In genomic region chr15:31974855-31975421, GRCh38 we compare ENCODE assay signal across 8 cellular contexts. TPM values are rescaled to one million over a fixed set of nuclear protein-coding genes. Genes with fewer than 3 reads are reported as not detected.
A peak's percentile ranks its signal among the peaks of the same experiment; 100 is the strongest.
DNase-seq lines count a peak whose midpoint lies in the region; ATAC-seq, FAIRE-seq and TF ChIP-seq lines count a peak whose summit lies in the region.

No MANE protein-coding gene starts in this region.

- 0% methylated on average over 17 of the region's 18 CpGs for WGBS in mammary epithelial cell (ENCODE audit: low coverage, missing lambda C conversion rate)
- under 1% methylated on average over 14 of the region's 18 CpGs for WGBS in HepG2 (ENCODE audit: low lambda C conversion rate)
- 0 to 5% methylated on average over 10 to 18 of the region's 18 CpGs for WGBS in transverse colon (ENCODE audit: low coverage in 1 of 2), 2 donors

- H3K9me3 ChIP-seq in Panc1 (ENCODE audit: control insufficient read depth, insufficient read depth, low read depth, low read length): no peaks in the 10 kb centered on the region
- H3K9me3 ChIP-seq in mammary epithelial cell (replicated peaks; ENCODE audit: insufficient read depth, low read length): no peaks in the 10 kb centered on the region
- H3K9me3 ChIP-seq in HepG2 (ENCODE audit: low read length): no peaks in the 10 kb centered on the region
- no peaks in the 10 kb centered on the region for H3K9me3 ChIP-seq in transverse colon

- no peak for TF ChIP-seq EP300 in HepG2 (IDR thresholded peaks at IDR 0.05; ENCODE audit: low read depth in 2 of 2, low read length in 2 of 2)
- TF ChIP-seq EP300 in HepG2 (CRISPR knock-in tag; IDR thresholded peaks at IDR 0.05; ENCODE audit: borderline replicate concordance): no peak
- no peak for TF ChIP-seq EP300 in transverse colon (IDR thresholded peaks at IDR 0.05; ENCODE audit: low read depth)

- POLR2A ChIA-PET in Panc1 (lab: Charles Lee) (no interaction called here), HepG2 (lab: Yijun Ruan, JAX) (no interaction called here)

- no peak overlapping the region for H3K27ac ChIP-seq in Panc1 (ENCODE audit: low read length)
- H3K27ac ChIP-seq in mammary epithelial cell (ENCODE audit: insufficient read depth, low read depth, low read length): no peak overlapping the region
- no peak overlapping the region for H3K27ac ChIP-seq in HepG2 (ENCODE audit: extremely low read length, insufficient read depth, low read length)
- peak overlapping the region; percentile 26 to 67 (median 50) for H3K27ac ChIP-seq in transverse colon

- TF ChIP-seq CTCF in D721Med (IDR thresholded peaks at IDR 0.05; ENCODE audit: insufficient read depth, missing control alignments) (peak; percentile 81), HFFc6 (IDR thresholded peaks at IDR 0.05) (peak; percentile 78), Panc1 (IDR thresholded peaks at IDR 0.05) (peak; percentile 84), mammary epithelial cell (conservative IDR thresholded peaks at IDR 0.05 in 1 of 2, IDR thresholded peaks at IDR 0.05 in 1 of 2; ENCODE audit: extremely low read depth in 1 of 2, insufficient read depth in 1 of 2, low read depth in 1 of 2, low read length in 2 of 2) (peak; percentile 44 to 59), HepG2 (CRISPR knock-in tag; IDR thresholded peaks at IDR 0.05) (peak; percentile 76), transverse colon (IDR thresholded peaks at IDR 0.05) (peak; percentile 53 to 71 (median 69))

- no peaks in the 10 kb centered on the region for H3K79me2 ChIP-seq in mammary epithelial cell (ENCODE audit: insufficient read depth, low read length)
- H3K79me2 ChIP-seq in HepG2 (ENCODE audit: insufficient read depth, low read length): no peaks in the 10 kb centered on the region

- CTCF ChIA-PET in Panc1 (lab: Charles Lee) (interaction anchor here (1.2 kb wide), 1 partner anchor 535 kb away, joined by 3 read pairs; no protein-coding TSS in a partner anchor), mammary epithelial cell (lab: Charles Lee; ENCODE audit: low non-redundant PET) (no interaction called here), HepG2 (lab: Yijun Ruan, JAX; ENCODE audit: low intra/inter-chr PET ratio, low total read pairs) (no interaction called here)

- FAIRE-seq in D721Med (lab: Jason Lieb, UNC) (peak; percentile 68), HepG2 (lab: Jason Lieb, UNC) (peak; percentile 40)

- no peaks in the 10 kb centered on the region for H3K36me3 Mint-ChIP-seq in HFFc6 (ENCODE audit: low read depth)

- no peaks in the 10 kb centered on the region for H3K9me3 Mint-ChIP-seq in HFFc6

- no TSS peak for BruUV-seq in Panc1 (replicated peaks; lab: Mats Ljungman, UMichigan)
- BruUV-seq in mammary epithelial cell (replicated peaks; lab: Mats Ljungman, UMichigan): no TSS peak
- BruUV-seq in HepG2 (replicated peaks; lab: Mats Ljungman, UMichigan): no TSS peak

- H3K27me3 Mint-ChIP-seq in HFFc6 (ENCODE audit: insufficient read depth): peaks cover 2% of the 10 kb centered on the region

- H4K20me1 ChIP-seq in mammary epithelial cell (ENCODE audit: insufficient read depth, low read length): no peaks in the 10 kb centered on the region
- H4K20me1 ChIP-seq in HepG2 (ENCODE audit: insufficient read depth, low read length): no peaks in the 10 kb centered on the region

- H3K4me1 Mint-ChIP-seq in HFFc6 (ENCODE audit: low read depth): peaks cover 8% of the 10 kb centered on the region; the same call in 1 of the 2 replicates

- H3K9ac ChIP-seq in mammary epithelial cell (ENCODE audit: insufficient read depth, low read length) (no peak overlapping the region), HepG2 (ENCODE audit: insufficient read depth, low read depth, low read length) (no peak overlapping the region)

- H3K4me3 Mint-ChIP-seq in HFFc6: peak overlapping the region; percentile 45; the same call in 1 of the 2 replicates

- intact Hi-C loops in Panc1 (cut with micrococcal nuclease; ENCODE audit: unreplicated experiment): no loop called here
- intact Hi-C loops in mammary epithelial cell (cut with micrococcal nuclease): no loop called here
- intact Hi-C loops in HepG2 (cut with micrococcal nuclease; ENCODE audit: unreplicated experiment): loop anchor here (5.0 kb wide), 1 partner anchor 403 kb away; no protein-coding TSS in a partner anchor
- intact Hi-C loops in transverse colon (cut with DNase I; ENCODE audit: low total_unique reads): no loop called here

- H3K4me3 ChIP-seq in Panc1 (ENCODE audit: low read depth in 2 of 2, low read length in 2 of 2): peak overlapping the region in 1 of 2 experiments; percentile 8; a peak in 1 of 4 replicates
- H3K4me3 ChIP-seq in mammary epithelial cell (replicated peaks in 1 of 3; ENCODE audit: insufficient read depth in 1 of 3, low read depth in 2 of 3, low read length in 3 of 3): no peak overlapping the region
- no peak overlapping the region for H3K4me3 ChIP-seq in HepG2 (replicated peaks in 1 of 3; ENCODE audit: insufficient read depth in 1 of 3, low read depth in 2 of 3, low read length in 3 of 3)
- peak overlapping the region in 2 of 4 donors; percentile 21 to 24 for H3K4me3 ChIP-seq in transverse colon

- H2AFZ ChIP-seq in mammary epithelial cell (ENCODE audit: low read depth, low read length) (peak overlapping the region; percentile 12), HepG2 (ENCODE audit: low read length) (no peak overlapping the region)

- TF ChIP-seq RAD21 in HepG2 (CRISPR knock-in tag; IDR thresholded peaks at IDR 0.05): peak; percentile 31; the same call in 1 of the 2 replicates

- no peak overlapping the region for H3K27ac Mint-ChIP-seq in HFFc6

- ATAC-seq in Panc1 (peak; percentile 39; the same call in 1 of the 2 replicates), HepG2 (peak; percentile 49), HG03342 (IDR thresholded peaks at IDR 0.05; ENCODE audit: unreplicated experiment) (no peak)

- H3K36me3 ChIP-seq in Panc1 (ENCODE audit: control insufficient read depth, insufficient read depth, low read length) (no peaks in the 10 kb centered on the region), mammary epithelial cell (ENCODE audit: insufficient read depth, low read length) (no peaks in the 10 kb centered on the region), HepG2 (replicated peaks in 1 of 2; ENCODE audit: control insufficient read depth in 1 of 2, insufficient read depth in 2 of 2, low read length in 2 of 2) (no peaks in the 10 kb centered on the region), transverse colon (no peaks in the 10 kb centered on the region)

- in situ Hi-C loops in Panc1 (cut with HindIII; ENCODE audit: low pct_unique_long_range_greater_than_20kb, low sequenced_read_pairs) (no loop called here), mammary epithelial cell (cut with MboI; ENCODE audit: low sequenced_read_pairs in 2 of 2) (no loop called here), HepG2 (cut with HindIII; ENCODE audit: extremely low pct_ligation_motif_present, low pct_unique_long_range_greater_than_20kb) (no loop called here), transverse colon (cut with MboI; ENCODE audit: low pct_ligation_motif_present in 1 of 4, low pct_unique_long_range_greater_than_20kb in 1 of 4, low sequenced_read_pairs in 3 of 4) (loop anchor here in 1 of 4 donors (25.0 kb wide), 1 partner anchor 313 kb away; no protein-coding TSS in a partner anchor)

- DNase-seq in D721Med (ENCODE audit: insufficient read length, low spot score): peak; percentile 33
- no peak for DNase-seq in HFFc6
- DNase-seq in Panc1 (ENCODE audit: low read depth, low spot score): no peak
- no peak for DNase-seq in mammary epithelial cell
- peak; percentile 25 for DNase-seq in HepG2 (ENCODE audit: low spot score)
- peak; percentile 47 for DNase-seq in transverse colon
- no peak for DNase-seq in UCSD-AML1 (lab: John Stamatoyannopoulos, UW; ENCODE audit: unreplicated experiment)

- dilution Hi-C loops in mammary epithelial cell (cut with HindIII; ENCODE audit: low sequenced_read_pairs): no loop called here

- H3K27me3 ChIP-seq in Panc1 (ENCODE audit: control insufficient read depth, insufficient read depth, low read length) (no peaks in the 10 kb centered on the region), mammary epithelial cell (ENCODE audit: insufficient read depth, low read length) (no peaks in the 10 kb centered on the region), HepG2 (ENCODE audit: control insufficient read depth in 1 of 2, insufficient read depth in 2 of 2, low read length in 2 of 2) (peaks cover 0 to 2% of the 10 kb centered on the region in 2 experiments; a peak in 1 of 5 replicates), transverse colon (peaks cover 4% of the 10 kb centered on the region)

- peak overlapping the region; percentile 24 for H3K4me2 ChIP-seq in mammary epithelial cell (ENCODE audit: insufficient read depth, low read depth, low read length)
- H3K4me2 ChIP-seq in HepG2 (ENCODE audit: low read depth, low read length): no peak overlapping the region

- no peak for TF ChIP-seq POLR2A in HepG2 (IDR thresholded peaks at IDR 0.05; ENCODE audit: insufficient read depth in 1 of 2, low read depth in 2 of 2, low read length in 2 of 2)
- no peak for TF ChIP-seq POLR2A in transverse colon (IDR thresholded peaks at IDR 0.05)

- H3K4me1 ChIP-seq in Panc1 (ENCODE audit: control insufficient read depth, insufficient read depth, low read length) (0 out of 2 replicates have a peak, but pooled peaks cover 5% of the 10 kb centered on the region), mammary epithelial cell (ENCODE audit: insufficient read depth, low read length) (no peaks in the 10 kb centered on the region), HepG2 (ENCODE audit: insufficient read depth, low read length) (no peaks in the 10 kb centered on the region), transverse colon (peaks cover 0 to 17% (median 6%) of the 10 kb centered on the region in 4 donors)

RNA-seq across cellular contexts. Expression of gene CHRNA7, which starts 55.4 kb away (rescaled TPM):
- not detected for total RNA-seq in HFFc6 (2021; fragmentation: NEBNext Ultra II Directional; extraction: Animal tissue kit (Norgen Biotek cat#: 25700))
- total RNA-seq in Panc1 (2021; ENCODE audit: unreplicated experiment) (3.3 TPM), mammary epithelial cell (under 1 TPM in 1 of 2 donors, not detected in 1; 0.50 TPM), HepG2 (2016; rRNA removed; fragmentation: Illumina TruSeq; extraction: Trizol) (1.3 and 1.4 TPM in 2 replicates), transverse colon (10 to 100 TPM in 1 of 4 donors, 1 to 10 TPM in 2, under 1 TPM in 1; 0.20 to 10.2 (median 4.2) TPM)
- polyA plus RNA-seq in Panc1 (2012; ENCODE audit: insufficient read length): 3.3 TPM
- polyA plus RNA-seq in mammary epithelial cell (0.06 TPM), HepG2 (2011; rRNA removed) (1.4 and 1.8 TPM in 2 replicates)
- polyA minus RNA-seq in mammary epithelial cell: not detected
- total RNA-seq in HepG2 (2016; cell fraction: cytosol; rRNA removed; fragmentation: Illumina TruSeq; extraction: Trizol; ENCODE audit: low read depth): 0.26 and 0.40 TPM in 2 replicates
- total RNA-seq in HepG2 (2016; cell fraction: insoluble cytoplasmic fraction; rRNA removed; fragmentation: Illumina TruSeq; extraction: Trizol): 0.98 and 1.3 TPM in 2 replicates
- 1.1 TPM in 2 replicates for total RNA-seq in HepG2 (2016; cell fraction: membrane; rRNA removed; fragmentation: Illumina TruSeq; extraction: Trizol)
- 1.7 and 3.3 TPM in 2 replicates for total RNA-seq in HepG2 (2016; cell fraction: nucleus; rRNA removed; fragmentation: Illumina TruSeq; extraction: Trizol)
- polyA plus RNA-seq in HepG2 (2011; cell fraction: cytosol; rRNA removed): 1.5 and 1.6 TPM in 2 replicates
- 2.7 and 3.3 TPM in 2 replicates for polyA plus RNA-seq in HepG2 (2011; cell fraction: nucleus; rRNA removed)
- 2.4 and 2.8 TPM in 2 replicates for polyA plus RNA-seq in HepG2 (2012)
- 0.25 and 0.31 TPM in 2 replicates for polyA plus RNA-seq in HepG2 (2016; cell fraction: cytosol; fragmentation: Illumina TruSeq; extraction: Trizol; ENCODE audit: low read depth)
- polyA plus RNA-seq in HepG2 (2016; cell fraction: insoluble cytoplasmic fraction; fragmentation: Illumina TruSeq; extraction: Trizol; ENCODE audit: low read depth): 0.92 and 1.1 TPM in 2 replicates
- polyA plus RNA-seq in HepG2 (2016; cell fraction: membrane; fragmentation: Illumina TruSeq; extraction: Trizol; ENCODE audit: low read depth): 0.74 and 0.96 TPM in 2 replicates
- 2.1 and 2.2 TPM in 2 replicates for polyA plus RNA-seq in HepG2 (2016; cell fraction: nucleus; fragmentation: Illumina TruSeq; extraction: Trizol; ENCODE audit: insufficient read depth, low read depth)
- 1.5 and 3.8 TPM in 2 replicates for polyA minus RNA-seq in HepG2 (2011; rRNA and poly(A)+ RNA removed; ENCODE audit: low replicate concordance)
- 0.79 and 0.89 TPM in 2 replicates for polyA minus RNA-seq in HepG2 (2011; cell fraction: cytosol; rRNA and poly(A)+ RNA removed)
- 2.7 and 3.2 TPM in 2 replicates for polyA minus RNA-seq in HepG2 (2011; cell fraction: nucleus; rRNA and poly(A)+ RNA removed)

Comparison
In these comparisons a context has a peak if more than half of its experiments do, and no peak if none do; other contexts are left out.
1. DNase-seq: peak in D721Med (single experiment), HepG2 (single experiment) and transverse colon (single experiment); none in HFFc6 (single experiment), Panc1 (single experiment), mammary epithelial cell (single experiment) and UCSD-AML1 (single experiment).
2. H3K27ac ChIP-seq: peak in transverse colon (4 of 4); none in Panc1 (single experiment), mammary epithelial cell (single experiment) and HepG2 (single experiment).
3. Peak in every context shown above with its lines, with median percentiles within 50 percentile points of each other: CTCF ChIP-seq.